In the genomic region with DNA sequence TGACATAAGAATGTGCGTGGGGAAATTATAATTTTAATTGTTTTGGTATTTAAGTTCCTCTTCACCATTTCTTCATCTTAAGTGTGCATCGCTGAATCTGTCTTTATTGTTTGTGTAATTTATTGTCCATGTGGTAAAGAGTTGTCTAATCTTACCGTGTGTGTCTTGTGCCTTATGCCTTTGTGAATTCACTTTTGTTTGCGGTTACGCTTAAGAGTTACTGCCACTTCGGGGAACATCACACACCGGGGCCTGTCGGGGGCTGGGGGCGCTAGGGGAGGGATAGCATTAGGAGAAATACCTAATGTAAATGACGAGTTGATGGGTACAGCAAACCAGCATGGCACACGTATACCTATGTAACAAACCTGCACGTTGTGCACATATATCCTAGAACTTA, we compare ENCODE assay signal across 8 cellular contexts. TPM values are rescaled to one million over a fixed set of nuclear protein-coding genes. Genes with fewer than 3 reads are reported as not detected.
DNase-seq lines count a peak whose midpoint lies in the region; ATAC-seq and TF ChIP-seq lines count a peak whose summit lies in the region.

No MANE protein-coding gene starts in this region.

- H3K4me1 ChIP-seq in liver (ENCODE audit: control insufficient read depth in 4 of 4, insufficient read depth in 4 of 4, low read length in 3 of 4) (peaks cover 0 to 20% (median 14%) of the 10 kb centered on the region in 4 donors), transverse colon (peaks cover 7 to 28% (median 11%) of the 10 kb centered on the region in 4 donors)

- H3K4me3 Mint-ChIP-seq in activated T-cell treated with anti-CD3 and anti-CD28 coated beads, Interleukin-2, amount 50 U/mL, for 72 hours: peak overlapping the region; percentile 92 to 93
- peak overlapping the region; percentile 92 for H3K4me3 Mint-ChIP-seq in activated naive CD8-positive, alpha-beta T cell treated with anti-CD3 and anti-CD28 coated beads, Interleukin-2, amount 10 ng/mL, durations not matched to agents 7 days and 5 days

- H3K9ac ChIP-seq in liver (ENCODE audit: low read depth in 1 of 2, low read length in 2 of 2): peak overlapping the region; percentile 76 to 94

- no peaks in the 10 kb centered on the region for H3K27me3 Mint-ChIP-seq in activated T-cell treated with anti-CD3 and anti-CD28 coated beads, Interleukin-2, amount 50 U/mL, for 72 hours (ENCODE audit: low read depth)
- H3K27me3 Mint-ChIP-seq in activated naive CD8-positive, alpha-beta T cell treated with anti-CD3 and anti-CD28 coated beads, Interleukin-2, amount 10 ng/mL, durations not matched to agents 7 days and 5 days: no peaks in the 10 kb centered on the region

- H3K9me3 ChIP-seq in liver (ENCODE audit: control insufficient read depth in 4 of 4, low read length in 3 of 4): no peaks in the 10 kb centered on the region
- H3K9me3 ChIP-seq in transverse colon: no peaks in the 10 kb centered on the region

- H3K27ac Mint-ChIP-seq in activated T-cell treated with anti-CD3 and anti-CD28 coated beads, Interleukin-2, amount 50 U/mL, for 72 hours: peak overlapping the region; percentile 77
- H3K27ac Mint-ChIP-seq in activated naive CD8-positive, alpha-beta T cell treated with anti-CD3 and anti-CD28 coated beads, Interleukin-2, amount 10 ng/mL, durations not matched to agents 7 days and 5 days: peak overlapping the region; percentile 98

- no peak for TF ChIP-seq RAD21 in liver (IDR thresholded peaks at IDR 0.05)

- peaks cover 4 to 6% of the 10 kb centered on the region in 2 donors for H3K36me3 Mint-ChIP-seq in activated T-cell treated with anti-CD3 and anti-CD28 coated beads, Interleukin-2, amount 50 U/mL, for 72 hours (ENCODE audit: insufficient read depth in 2 of 2)
- no peaks in the 10 kb centered on the region for H3K36me3 Mint-ChIP-seq in activated naive CD8-positive, alpha-beta T cell treated with anti-CD3 and anti-CD28 coated beads, Interleukin-2, amount 10 ng/mL, durations not matched to agents 7 days and 5 days

- WGBS in liver: 6% methylated on average over 12 of the region's 12 CpGs
- WGBS in transverse colon (ENCODE audit: low coverage in 1 of 2), 2 donors: 0 to 2% methylated on average over 7 to 12 of the region's 12 CpGs

- no peak for TF ChIP-seq EP300 in transverse colon (IDR thresholded peaks at IDR 0.05; ENCODE audit: low read depth)

- ATAC-seq in activated T-cell treated with anti-CD3 and anti-CD28 coated beads, Interleukin-2, amount 50 U/mL, for 72 hours (replicated peaks in 1 of 2): no peak
- ATAC-seq in activated naive CD8-positive, alpha-beta T cell treated with anti-CD3 and anti-CD28 coated beads, Interleukin-2, amount 10 ng/mL, durations not matched to agents 7 days and 5 days (ENCODE audit: low read depth): no peak

- TF ChIP-seq CTCF in liver (IDR thresholded peaks at IDR 0.05; ENCODE audit: low read depth, low read length, missing input control) (no peak), transverse colon (IDR thresholded peaks at IDR 0.05) (no peak)

- no peak for TF ChIP-seq POLR2A in transverse colon (IDR thresholded peaks at IDR 0.05)

- peaks cover 55% of the 10 kb centered on the region for H3K4me1 Mint-ChIP-seq in activated T-cell treated with anti-CD3 and anti-CD28 coated beads, Interleukin-2, amount 50 U/mL, for 72 hours (ENCODE audit: low read depth)
- H3K4me1 Mint-ChIP-seq in activated naive CD8-positive, alpha-beta T cell treated with anti-CD3 and anti-CD28 coated beads, Interleukin-2, amount 10 ng/mL, durations not matched to agents 7 days and 5 days: peaks cover 20% of the 10 kb centered on the region

- POLR2A ChIA-PET in activated naive CD8-positive, alpha-beta T cell treated with anti-CD3 and anti-CD28 coated beads, Interleukin-2, amount 10 ng/mL, durations not matched to agents 7 days and 5 days (lab: Charles Lee): no interaction called here

- H3K4me3 ChIP-seq in liver (ENCODE audit: low read depth in 1 of 3, low read length in 3 of 3): peak overlapping the region; percentile 83 to 92 (median 86)
- peak overlapping the region; percentile 74 to 100 (median 83) for H3K4me3 ChIP-seq in transverse colon

- H3K27me3 ChIP-seq in liver (ENCODE audit: control insufficient read depth in 4 of 4, insufficient read depth in 4 of 4, low read length in 3 of 4) (no peaks in the 10 kb centered on the region), transverse colon (no peaks in the 10 kb centered on the region)

- peak overlapping the region in 1 of 2 donors; percentile 95 for H3K27ac ChIP-seq in liver (ENCODE audit: low read depth in 1 of 2, low read length in 2 of 2)
- H3K27ac ChIP-seq in transverse colon: peak overlapping the region in 3 of 4 donors; percentile 86 to 90 (median 90)

- in situ Hi-C loops in transverse colon (cut with MboI; ENCODE audit: low pct_ligation_motif_present in 1 of 4, low pct_unique_long_range_greater_than_20kb in 1 of 4, low sequenced_read_pairs in 3 of 4): no loop called here

- intact Hi-C loops in transverse colon (cut with DNase I; ENCODE audit: low total_unique reads): no loop called here

- H3K9me3 Mint-ChIP-seq in activated T-cell treated with anti-CD3 and anti-CD28 coated beads, Interleukin-2, amount 50 U/mL, for 72 hours: no peaks in the 10 kb centered on the region
- no peaks in the 10 kb centered on the region for H3K9me3 Mint-ChIP-seq in activated naive CD8-positive, alpha-beta T cell treated with anti-CD3 and anti-CD28 coated beads, Interleukin-2, amount 10 ng/mL, durations not matched to agents 7 days and 5 days

- H3K36me3 ChIP-seq in liver (ENCODE audit: control insufficient read depth in 4 of 4, insufficient read depth in 3 of 4, low read depth in 1 of 4, low read length in 3 of 4) (no peaks in the 10 kb centered on the region), transverse colon (no peaks in the 10 kb centered on the region)

- DNase-seq in activated T-cell treated with anti-CD3 and anti-CD28 coated beads, Interleukin-2, amount 50 U/mL, for 72 hours: no peak
- no peak for DNase-seq in activated T-cell treated with anti-CD3 and anti-CD28 coated beads for 4 hours
- no peak for DNase-seq in activated naive CD8-positive, alpha-beta T cell treated with anti-CD3 and anti-CD28 coated beads, Interleukin-2, amount 10 ng/mL, durations not matched to agents 7 days and 5 days
- DNase-seq in transverse colon: no peak
- DNase-seq in SK-N-DZ (ENCODE audit: low spot score): no peak
- no peak for DNase-seq in NCI-H2081 treated with DMSO at 0.1 percent for 48 hours (lab: John Stamatoyannopoulos, UW)
- DNase-seq in NCI-H1694 treated with DMSO at 0.1 percent for 48 hours (lab: John Stamatoyannopoulos, UW): no peak

TF ChIP-seq in liver, 16 proteins besides CTCF, POLR2A, EP300 and RAD21 (continues in another document):
- TF ChIP-seq JUND (IDR thresholded peaks at IDR 0.05): no peak
- no peak for TF ChIP-seq TAF1 (conservative IDR thresholded peaks at IDR 0.05)
- TF ChIP-seq RXRA (IDR thresholded peaks at IDR 0.05): no peak

RNA-seq across cellular contexts. Expression of gene WDR48, which starts 0.8 kb away (rescaled TPM):
- total RNA-seq in activated T-cell treated with anti-CD3 and anti-CD28 coated beads, Interleukin-2, amount 50 U/mL, for 72 hours: 10 to 100 TPM; 53.3 to 61.0 TPM
- total RNA-seq in activated naive CD8-positive, alpha-beta T cell treated with anti-CD3 and anti-CD28 coated beads, Interleukin-2, amount 10 ng/mL, durations not matched to agents 7 days and 5 days: 10 to 100 TPM; 38.5 to 39.4 TPM
- total RNA-seq in liver (10 to 100 TPM; 22.8 to 24.9 TPM), transverse colon (10 to 100 TPM; 31.0 to 47.6 (median 36.2) TPM)
- 10 to 100 TPM in 1 of 2 donors, 1 to 10 TPM in 1; 8.0 to 10.2 TPM for polyA plus RNA-seq in liver
- 28.9 and 31.6 TPM in 2 replicates for polyA plus RNA-seq in SK-N-DZ (2014; cell fraction: cytosol; rRNA removed)
- 24.4 and 40.6 TPM in 2 replicates for polyA plus RNA-seq in SK-N-DZ (2014; cell fraction: nucleus; rRNA removed)

RNA-seq across cellular contexts. Expression of gene SCN11A, which starts 0.9 kb away (rescaled TPM):
- under 1 TPM; 0.22 to 0.44 TPM for total RNA-seq in activated T-cell treated with anti-CD3 and anti-CD28 coated beads, Interleukin-2, amount 50 U/mL, for 72 hours
- total RNA-seq in activated naive CD8-positive, alpha-beta T cell treated with anti-CD3 and anti-CD28 coated beads, Interleukin-2, amount 10 ng/mL, durations not matched to agents 7 days and 5 days: under 1 TPM; 0.08 to 0.11 TPM
- total RNA-seq in liver: under 1 TPM; 0.08 to 0.14 TPM
- under 1 TPM; 0.06 to 0.18 TPM for polyA plus RNA-seq in liver
- total RNA-seq in transverse colon: 1 to 10 TPM in 1 of 4 donors, under 1 TPM in 3; 0.27 to 1.9 (median 0.36) TPM
- polyA plus RNA-seq in SK-N-DZ (2014; cell fraction: cytosol; rRNA removed): 0.16 and 0.39 TPM in 2 replicates
- 0.47 and 0.64 TPM in 2 replicates for polyA plus RNA-seq in SK-N-DZ (2014; cell fraction: nucleus; rRNA removed)

RNA-seq across cellular contexts. Expression of gene GORASP1, which starts 54.8 kb away (rescaled TPM):
- 10 to 100 TPM; 20.0 to 24.5 TPM for total RNA-seq in activated T-cell treated with anti-CD3 and anti-CD28 coated beads, Interleukin-2, amount 50 U/mL, for 72 hours
- 10 to 100 TPM; 25.1 to 28.1 TPM for total RNA-seq in activated naive CD8-positive, alpha-beta T cell treated with anti-CD3 and anti-CD28 coated beads, Interleukin-2, amount 10 ng/mL, durations not matched to agents 7 days and 5 days
- 10 to 100 TPM; 11.8 to 39.4 TPM for total RNA-seq in liver
- polyA plus RNA-seq in liver: 10 to 100 TPM; 13.4 to 25.3 TPM
- 100 to 1,000 TPM in 1 of 4 donors, 10 to 100 TPM in 3; 86.8 to 135 (median 96.3) TPM for total RNA-seq in transverse colon
- 21.9 and 25.3 TPM in 2 replicates for polyA plus RNA-seq in SK-N-DZ (2014; cell fraction: cytosol; rRNA removed)
- polyA plus RNA-seq in SK-N-DZ (2014; cell fraction: nucleus; rRNA removed): 86.3 and 110 TPM in 2 replicates

RNA-seq across cellular contexts. Expression of gene TTC21A, which starts 54.9 kb away (rescaled TPM):
- 1 to 10 TPM; 2.0 to 2.2 TPM for total RNA-seq in activated T-cell treated with anti-CD3 and anti-CD28 coated beads, Interleukin-2, amount 50 U/mL, for 72 hours
- 1 to 10 TPM; 2.7 to 4.5 TPM for total RNA-seq in activated naive CD8-positive, alpha-beta T cell treated with anti-CD3 and anti-CD28 coated beads, Interleukin-2, amount 10 ng/mL, durations not matched to agents 7 days and 5 days
- total RNA-seq in liver: 1 to 10 TPM in 1 of 2 donors, under 1 TPM in 1; 0.28 to 3.3 TPM
- 1 to 10 TPM in 1 of 2 donors, under 1 TPM in 1; 0.89 to 2.3 TPM for polyA plus RNA-seq in liver
- total RNA-seq in transverse colon: 100 to 1,000 TPM in 1 of 4 donors, 10 to 100 TPM in 2, 1 to 10 TPM in 1; 6.8 to 101 (median 30.3) TPM
- polyA plus RNA-seq in SK-N-DZ (2014; cell fraction: cytosol; rRNA removed): 0.39 and 1.3 TPM in 2 replicates
- polyA plus RNA-seq in SK-N-DZ (2014; cell fraction: nucleus; rRNA removed): 6.7 and 14.7 TPM in 2 replicates
